1 cellular context compared by ENCODE assay signal in the genomic region with DNA sequence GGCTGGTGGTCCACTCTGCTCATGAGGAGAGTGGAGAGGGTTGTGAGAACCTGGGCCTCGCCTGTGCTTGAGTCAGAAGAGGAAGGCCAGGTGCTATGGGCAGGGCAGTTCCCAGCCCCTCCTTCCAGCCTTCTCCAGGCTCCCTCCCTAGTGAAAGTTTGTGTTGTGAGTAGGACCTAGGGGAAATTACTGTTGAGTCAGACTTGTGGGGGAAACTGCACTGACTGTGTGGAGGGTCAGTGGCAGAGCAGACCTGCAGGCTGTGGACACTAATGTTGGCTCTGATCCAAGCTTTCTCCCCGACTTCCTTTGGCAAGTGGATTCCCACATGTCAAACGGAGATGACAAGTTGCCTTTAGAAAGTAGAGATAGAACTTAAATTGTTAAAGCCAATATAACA.
TF ChIP-seq lines count a peak whose summit lies in the region.

No MANE protein-coding gene starts in this region.

TF ChIP-seq in HepG2, 621 proteins besides CTCF, POLR2A, EP300 and RAD21 (continued from another document):
- TF ChIP-seq, protein P1, sequence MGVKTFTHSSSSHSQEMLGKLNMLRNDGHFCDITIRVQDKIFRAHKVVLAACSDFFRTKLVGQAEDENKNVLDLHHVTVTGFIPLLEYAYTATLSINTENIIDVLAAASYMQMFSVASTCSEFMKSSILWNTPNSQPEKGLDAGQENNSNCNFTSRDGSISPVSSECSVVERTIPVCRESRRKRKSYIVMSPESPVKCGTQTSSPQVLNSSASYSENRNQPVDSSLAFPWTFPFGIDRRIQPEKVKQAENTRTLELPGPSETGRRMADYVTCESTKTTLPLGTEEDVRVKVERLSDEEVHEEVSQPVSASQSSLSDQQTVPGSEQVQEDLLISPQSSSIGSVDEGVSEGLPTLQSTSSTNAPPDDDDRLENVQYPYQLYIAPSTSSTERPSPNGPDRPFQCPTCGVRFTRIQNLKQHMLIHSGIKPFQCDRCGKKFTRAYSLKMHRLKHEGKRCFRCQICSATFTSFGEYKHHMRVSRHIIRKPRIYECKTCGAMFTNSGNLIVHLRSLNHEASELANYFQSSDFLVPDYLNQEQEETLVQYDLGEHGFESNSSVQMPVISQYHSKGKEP (CRISPR knock-in tag; IDR thresholded peaks at IDR 0.05), result no peak
- TF ChIP-seq RARA (CRISPR knock-in tag; IDR thresholded peaks at IDR 0.05), result no peak
TF ChIP-seq in HepG2: peak in this region for 0.
